11 cellular contexts compared by ENCODE assay signal in the genomic region with DNA sequence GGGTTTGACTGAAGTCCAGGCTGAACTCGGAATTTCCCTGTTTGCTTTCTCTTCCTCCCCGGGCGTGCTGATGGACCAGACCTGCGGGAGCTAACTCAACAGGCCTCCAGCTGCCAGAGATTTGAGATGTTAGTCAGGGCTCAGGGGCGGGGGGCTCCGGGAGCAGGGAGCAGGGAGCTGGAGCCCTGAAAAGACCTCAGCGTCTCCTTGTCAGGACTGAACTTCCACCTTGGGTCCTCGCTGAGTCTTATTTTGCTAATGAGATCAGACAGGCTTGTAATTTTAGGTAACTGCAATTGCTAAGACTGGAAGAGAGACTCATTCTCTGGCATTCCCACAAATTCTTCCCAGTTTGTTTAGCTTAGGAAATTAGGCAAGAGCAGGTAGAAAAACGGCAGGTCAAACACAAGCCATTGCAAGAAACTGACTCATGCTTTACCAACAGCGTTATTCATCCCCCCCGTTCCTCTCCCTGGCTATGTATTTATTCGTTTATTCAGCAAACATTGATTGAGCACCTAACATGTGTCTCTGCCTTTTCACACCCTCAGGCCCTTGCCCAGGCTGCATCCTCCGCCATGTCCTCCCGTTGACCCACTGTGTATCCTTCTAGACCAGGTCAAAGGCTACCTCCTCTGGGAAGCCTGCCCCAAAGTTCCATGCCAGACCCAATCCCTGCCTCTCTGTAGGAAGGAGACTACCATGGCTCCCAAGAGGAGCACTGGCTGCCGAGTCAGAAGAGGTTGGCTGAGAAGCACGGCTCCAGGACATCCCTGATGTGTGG.
DNase-seq lines count a peak whose midpoint lies in the region; ATAC-seq and TF ChIP-seq lines count a peak whose summit lies in the region.
"Had no signal": no experiment of that assay in that cellular context is flagged by ENCODE, and none has a peak within 500 bp of the region (broad histone marks: within the 10 kb centered on the region; RNA-seq: fewer than 3 reads in every experiment).

No MANE protein-coding gene starts in this region.

- no peaks in the 10 kb centered on the region for H3K9me3 ChIP-seq in thymus (ENCODE audit: control insufficient read depth)

- DNase-seq in HT1080 (ENCODE audit: low read depth): peak; percentile 56
- peak; percentile 57 for DNase-seq in astrocyte of the cerebellum (ENCODE audit: low read depth)
- peak; percentile 35 for DNase-seq in kidney epithelial cell (ENCODE audit: low read depth)
- no peak for DNase-seq in hepatic stellate cell (ENCODE audit: low spot score)
- DNase-seq: activated CD4-positive, alpha-beta T cell treated with anti-CD3 and anti-CD28 coated beads for 36 hours; mesenchymal stem cell; SHP77 treated with DMSO at 0.1 percent for 48 hours had no signal

- in situ Hi-C loops in astrocyte of the cerebellum (cut with HindIII; ENCODE audit: low sequenced_read_pairs): no loop called here

- H3K27me3 ChIP-seq in kidney epithelial cell (ENCODE audit: control insufficient read depth, insufficient read depth, low read length) (no peaks in the 10 kb centered on the region), thymus (ENCODE audit: control insufficient read depth, insufficient read depth) (no peaks in the 10 kb centered on the region)

- ATAC-seq in HG02885 (IDR thresholded peaks at IDR 0.05; ENCODE audit: poor library complexity, unreplicated experiment) (no peak), GM21423 (IDR thresholded peaks at IDR 0.05; ENCODE audit: unreplicated experiment) (no peak)
- ATAC-seq: activated CD4-positive, alpha-beta T cell treated with anti-CD3 and anti-CD28 coated beads for 36 hours had no signal

- H3K36me3 ChIP-seq in kidney epithelial cell (ENCODE audit: control insufficient read depth, insufficient read depth, low read length): no peaks in the 10 kb centered on the region
- no peaks in the 10 kb centered on the region for H3K36me3 ChIP-seq in thymus (ENCODE audit: control insufficient read depth, insufficient read depth)

- WGBS in thymus: 76% methylated on average over 16 of the region's 16 CpGs

- TF ChIP-seq CTCF in astrocyte of the cerebellum (IDR thresholded peaks at IDR 0.05; ENCODE audit: low read depth, low read length, missing control alignments) (no peak), kidney epithelial cell (IDR thresholded peaks at IDR 0.05; ENCODE audit: insufficient read depth, low read length, poor library complexity, severe bottlenecking) (no peak)

- H3K4me3 ChIP-seq in astrocyte of the cerebellum (ENCODE audit: low read depth, low read length) (no peak overlapping the region), kidney epithelial cell (ENCODE audit: low read depth, low read length) (no peak overlapping the region), thymus (ENCODE audit: low read length) (no peak overlapping the region)
- H3K4me3 ChIP-seq: skin epidermis had no signal

- H3K27ac ChIP-seq in thymus (ENCODE audit: low read depth): peak overlapping the region; percentile 68

- H3K4me1 ChIP-seq in thymus (ENCODE audit: control insufficient read depth, insufficient read depth, low read length): no peaks in the 10 kb centered on the region
